In the genomic region with DNA sequence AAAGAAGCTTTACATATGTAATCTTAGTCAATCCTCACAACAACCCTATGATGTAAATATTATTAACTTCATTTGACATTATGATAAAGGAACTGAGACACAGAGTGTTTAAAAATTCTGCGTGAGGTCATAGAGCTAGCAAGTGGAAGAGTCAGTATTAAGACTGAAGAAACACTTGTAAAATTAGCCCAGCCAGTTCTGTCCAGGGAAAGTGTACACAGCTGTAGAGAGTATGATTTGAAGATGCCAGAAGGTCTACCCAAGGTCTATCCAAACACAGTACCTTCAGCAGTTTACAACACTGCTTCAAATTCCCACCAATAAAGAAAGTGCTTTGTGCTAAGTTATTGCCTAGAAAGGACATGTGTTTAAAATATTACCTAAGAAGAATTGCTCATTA, we compare ENCODE assay signal across 20 cellular contexts.
"Had no signal": no experiment of that assay in that cellular context is flagged by ENCODE, and none has a peak within 500 bp of the region (broad histone marks: within the 10 kb centered on the region; RNA-seq: fewer than 3 reads in every experiment).

No MANE protein-coding gene starts in this region.

- H3K9ac ChIP-seq: SK-N-SH had no signal

- H3K9me3 ChIP-seq: MG63, SK-N-SH had no signal

- H3K36me3 ChIP-seq: MG63 had no signal

- H3K27ac ChIP-seq: HL-60, RWPE1 had no signal

- H3K4me2 ChIP-seq: SK-N-SH had no signal

- FAIRE-seq: HTR-8/SVneo had no signal

- H3K4me3 ChIP-seq: MG63 had no signal

- H3K9me2 ChIP-seq: SK-N-SH had no signal

- ATAC-seq: Panc1, PC-3, T-cell had no signal

- DNase-seq: KBM-7, MG63, NCI-H1092 treated with DMSO at 0.1 percent for 48 hours, NCI-H1436, NCI-H187, NCI-H2029, NCI-H2081 treated with DMSO at 0.1 percent for 48 hours, NCI-H2227 treated with DMSO at 0.1 percent for 48 hours, NCI-H524, NCI-H526 treated with DMSO at 0.1 percent for 48 hours, NCI-H774, PC-3, SHP77, SK-N-SH, SW 1271, T-cell had no signal

- H3K27me3 ChIP-seq: MG63 had no signal
